In genomic region chr13:29595380-29596063, GRCh38 we compare ENCODE assay signal across 8 cellular contexts. TPM values are rescaled to one million over a fixed set of nuclear protein-coding genes. Genes with fewer than 3 reads are reported as not detected.
DNase-seq lines count a peak whose midpoint lies in the region; ATAC-seq, FAIRE-seq and TF ChIP-seq lines count a peak whose summit lies in the region.

TSS of gene SLC7A1 (minus strand) at chr13:29595688. CDS start at chr13:29536188, 59,500 bp downstream.

- H3K4me2 ChIP-seq in OCI-LY1 (ENCODE audit: low read length): peak within 1 kb of the TSS; percentile 90

- H3K4me3 ChIP-seq in OCI-LY1 (ENCODE audit: low read depth, low read length, poor library complexity, severe bottlenecking) (peak within 1 kb of the TSS; percentile 95), mononuclear cell (ENCODE audit: low read length) (peak within 1 kb of the TSS; percentile 76)

- peak within 1 kb of the TSS; percentile 94 for H3K9ac ChIP-seq in OCI-LY1 (ENCODE audit: low read length)

- H3K9me3 ChIP-seq in OCI-LY1 (ENCODE audit: low read length) (no peaks in the 10 kb centered on the region), mononuclear cell (ENCODE audit: low read depth, low read length) (no peaks in the 10 kb centered on the region)

- peaks cover 47% of the 10 kb centered on the region for H3K79me2 ChIP-seq in OCI-LY1 (ENCODE audit: insufficient read depth, low read length)

- H3K27ac ChIP-seq in OCI-LY1 (ENCODE audit: low read depth, low read length, poor library complexity, severe bottlenecking) (peak within 1 kb of the TSS; percentile 59), epithelial cell of prostate (peak within 1 kb of the TSS; percentile 97)

- no peak within 1 kb of the TSS for H2AFZ ChIP-seq in OCI-LY1 (ENCODE audit: low read length)

- peak; percentile 55 for FAIRE-seq in HTR-8/SVneo (lab: Jason Lieb, UNC)

- no peaks in the 10 kb centered on the region for H4K20me1 ChIP-seq in OCI-LY1 (ENCODE audit: insufficient read depth, low read length)

- ATAC-seq in GM21381 (IDR thresholded peaks at IDR 0.05; ENCODE audit: unreplicated experiment): peak; percentile 89

- peak; percentile 97 for DNase-seq in D341Med (ENCODE audit: low spot score)
- peak; percentile 71 for DNase-seq in HTR-8/SVneo (ENCODE audit: insufficient read length, low spot score)
- peak; percentile 76 for DNase-seq in activated T-cell treated with anti-CD3 and anti-CD28 coated beads for 1 hour (ENCODE audit: low read depth)
- DNase-seq in epithelial cell of prostate (ENCODE audit: low read depth, low spot score): no peak
- DNase-seq in stimulated activated CD8-positive, alpha-beta memory T cell treated with anti-CD3 and anti-CD28 coated beads, Interleukin-4, amount 100 ng/mL, for 1 hour (ENCODE audit: low read depth in 2 of 2, low spot score in 1 of 2): peak; percentile 44 to 60

- no peaks in the 10 kb centered on the region for H3F3A ChIP-seq in OCI-LY1 (ENCODE audit: insufficient read depth, low read length)

- TF ChIP-seq CTCF in OCI-LY1 (IDR thresholded peaks at IDR 0.05; ENCODE audit: low read length): no peak

- H3K4me1 ChIP-seq in OCI-LY1 (ENCODE audit: insufficient read depth, low read length, severe bottlenecking): peaks cover 37% of the 10 kb centered on the region
- H3K4me1 ChIP-seq in mononuclear cell (ENCODE audit: insufficient read depth, low read length): peaks cover 17% of the 10 kb centered on the region

- H3K27me3 ChIP-seq in OCI-LY1 (ENCODE audit: insufficient read depth, low read length) (no peaks in the 10 kb centered on the region), mononuclear cell (ENCODE audit: insufficient read depth, low read length) (no peaks in the 10 kb centered on the region)

- peaks cover 18% of the 10 kb centered on the region; the same call in 1 of the 2 replicates for H3K36me3 ChIP-seq in OCI-LY1 (ENCODE audit: insufficient read depth, low read length)

- H3K9me2 ChIP-seq in OCI-LY1 (ENCODE audit: low read depth, low read length): no peaks in the 10 kb centered on the region

RNA-seq across cellular contexts. Expression of gene SLC7A1, which starts in this region (rescaled TPM):
- 4.9 TPM for total RNA-seq in mononuclear cell
